Comparison of ENCODE assay signal across 1 cellular context in genomic region chr1:15799928-15800835, GRCh38.
TF ChIP-seq lines count a peak whose summit lies in the region.

No MANE protein-coding gene starts in this region.

TF ChIP-seq in HepG2, 621 proteins besides CTCF, POLR2A, EP300 and RAD21 (continued from another document and continues in another):
- peak; percentile 99 for TF ChIP-seq SP5 (CRISPR knock-in tag; IDR thresholded peaks at IDR 0.05; ENCODE audit: borderline replicate concordance, low read depth)
- TF ChIP-seq PHF8 (CRISPR knock-in tag; IDR thresholded peaks at IDR 0.05), result peak; percentile 40
- TF ChIP-seq SMARCE1 (IDR thresholded peaks at IDR 0.05; ENCODE audit: borderline replicate concordance), result peak; percentile 35; the same call in 1 of the 2 replicates
- peak; percentile 95 for TF ChIP-seq NCOR1 (IDR thresholded peaks at IDR 0.05; ENCODE audit: borderline replicate concordance, low read length)
- TF ChIP-seq, protein P1, sequence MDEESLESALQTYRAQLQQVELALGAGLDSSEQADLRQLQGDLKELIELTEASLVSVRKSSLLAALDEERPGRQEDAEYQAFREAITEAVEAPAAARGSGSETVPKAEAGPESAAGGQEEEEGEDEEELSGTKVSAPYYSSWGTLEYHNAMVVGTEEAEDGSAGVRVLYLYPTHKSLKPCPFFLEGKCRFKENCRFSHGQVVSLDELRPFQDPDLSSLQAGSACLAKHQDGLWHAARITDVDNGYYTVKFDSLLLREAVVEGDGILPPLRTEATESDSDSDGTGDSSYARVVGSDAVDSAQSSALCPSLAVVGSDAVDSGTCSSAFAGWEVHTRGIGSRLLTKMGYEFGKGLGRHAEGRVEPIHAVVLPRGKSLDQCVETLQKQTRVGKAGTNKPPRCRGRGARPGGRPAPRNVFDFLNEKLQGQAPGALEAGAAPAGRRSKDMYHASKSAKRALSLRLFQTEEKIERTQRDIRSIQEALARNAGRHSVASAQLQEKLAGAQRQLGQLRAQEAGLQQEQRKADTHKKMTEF (CRISPR knock-in tag; IDR thresholded peaks at IDR 0.05), result peak; percentile 57
- peak; percentile 33 for TF ChIP-seq TBL1XR1 (IDR thresholded peaks at IDR 0.05; ENCODE audit: borderline replicate concordance, low read length, partially characterized antibody)
- peak; percentile 68 for TF ChIP-seq ZNF543 (CRISPR knock-in tag; IDR thresholded peaks at IDR 0.05)
- TF ChIP-seq FOSL2 (CRISPR knock-in tag; IDR thresholded peaks at IDR 0.05), result peak; percentile 99
- peak; percentile 70; the same call in 1 of the 2 replicates for TF ChIP-seq NFIC (IDR thresholded peaks at IDR 0.05; ENCODE audit: low read length)
- TF ChIP-seq SNAI1 (CRISPR knock-in tag; IDR thresholded peaks at IDR 0.05; ENCODE audit: borderline replicate concordance), result 0 out of 2 replicates have a peak, but pooled peaks have one; percentile 91
- TF ChIP-seq, protein P2, sequence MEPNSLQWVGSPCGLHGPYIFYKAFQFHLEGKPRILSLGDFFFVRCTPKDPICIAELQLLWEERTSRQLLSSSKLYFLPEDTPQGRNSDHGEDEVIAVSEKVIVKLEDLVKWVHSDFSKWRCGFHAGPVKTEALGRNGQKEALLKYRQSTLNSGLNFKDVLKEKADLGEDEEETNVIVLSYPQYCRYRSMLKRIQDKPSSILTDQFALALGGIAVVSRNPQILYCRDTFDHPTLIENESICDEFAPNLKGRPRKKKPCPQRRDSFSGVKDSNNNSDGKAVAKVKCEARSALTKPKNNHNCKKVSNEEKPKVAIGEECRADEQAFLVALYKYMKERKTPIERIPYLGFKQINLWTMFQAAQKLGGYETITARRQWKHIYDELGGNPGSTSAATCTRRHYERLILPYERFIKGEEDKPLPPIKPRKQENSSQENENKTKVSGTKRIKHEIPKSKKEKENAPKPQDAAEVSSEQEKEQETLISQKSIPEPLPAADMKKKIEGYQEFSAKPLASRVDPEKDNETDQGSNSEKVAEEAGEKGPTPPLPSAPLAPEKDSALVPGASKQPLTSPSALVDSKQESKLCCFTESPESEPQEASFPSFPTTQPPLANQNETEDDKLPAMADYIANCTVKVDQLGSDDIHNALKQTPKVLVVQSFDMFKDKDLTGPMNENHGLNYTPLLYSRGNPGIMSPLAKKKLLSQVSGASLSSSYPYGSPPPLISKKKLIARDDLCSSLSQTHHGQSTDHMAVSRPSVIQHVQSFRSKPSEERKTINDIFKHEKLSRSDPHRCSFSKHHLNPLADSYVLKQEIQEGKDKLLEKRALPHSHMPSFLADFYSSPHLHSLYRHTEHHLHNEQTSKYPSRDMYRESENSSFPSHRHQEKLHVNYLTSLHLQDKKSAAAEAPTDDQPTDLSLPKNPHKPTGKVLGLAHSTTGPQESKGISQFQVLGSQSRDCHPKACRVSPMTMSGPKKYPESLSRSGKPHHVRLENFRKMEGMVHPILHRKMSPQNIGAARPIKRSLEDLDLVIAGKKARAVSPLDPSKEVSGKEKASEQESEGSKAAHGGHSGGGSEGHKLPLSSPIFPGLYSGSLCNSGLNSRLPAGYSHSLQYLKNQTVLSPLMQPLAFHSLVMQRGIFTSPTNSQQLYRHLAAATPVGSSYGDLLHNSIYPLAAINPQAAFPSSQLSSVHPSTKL (CRISPR knock-in tag; IDR thresholded peaks at IDR 0.05), result peak; percentile 93
- TF ChIP-seq PCBP1 (IDR thresholded peaks at IDR 0.05; ENCODE audit: borderline replicate concordance, low read depth, low read length), result no peak
- TF ChIP-seq ZNF496 (CRISPR knock-in tag; IDR thresholded peaks at IDR 0.05; ENCODE audit: insufficient replicate concordance), result no peak
- TF ChIP-seq POGZ (CRISPR knock-in tag; IDR thresholded peaks at IDR 0.05), result peak; percentile 84
- TF ChIP-seq ZNF441 (CRISPR knock-in tag; IDR thresholded peaks at IDR 0.05; ENCODE audit: borderline replicate concordance), result peak; percentile 41; the same call in 1 of the 2 replicates
- 0 out of 4 replicates have a peak, but pooled peaks of 1 of the 2 experiments have one; percentile 35 for TF ChIP-seq KLF16 (CRISPR knock-in tag; IDR thresholded peaks at IDR 0.05)
- TF ChIP-seq RBFOX2 (IDR thresholded peaks at IDR 0.05; ENCODE audit: low read depth, low read length), result peak; percentile 29; the same call in 1 of the 2 replicates
- peak; percentile 11; the same call in 1 of the 2 replicates for TF ChIP-seq MED13 (CRISPR knock-in tag; IDR thresholded peaks at IDR 0.05)
- no peak for TF ChIP-seq PLSCR1 (CRISPR knock-in tag; IDR thresholded peaks at IDR 0.05; ENCODE audit: borderline replicate concordance)
- no peak for TF ChIP-seq ZBTB2 (CRISPR knock-in tag; IDR thresholded peaks at IDR 0.05; ENCODE audit: low read depth)
- TF ChIP-seq PHF21A (CRISPR knock-in tag; IDR thresholded peaks at IDR 0.05), result peak; percentile 95
- TF ChIP-seq ZNF263 (CRISPR knock-in tag; IDR thresholded peaks at IDR 0.05), result peak; percentile 99
- TF ChIP-seq ZNF362 (CRISPR knock-in tag; IDR thresholded peaks at IDR 0.05; ENCODE audit: borderline replicate concordance), result peak; percentile 74; the same call in 1 of the 2 replicates
- TF ChIP-seq CREB1 (IDR thresholded peaks at IDR 0.05), result peak; percentile 58; the same call in 1 of the 2 replicates
- peak; percentile 79 for TF ChIP-seq CREB1 (CRISPR knock-in tag; IDR thresholded peaks at IDR 0.05)
- TF ChIP-seq ZNF770 (CRISPR knock-in tag; IDR thresholded peaks at IDR 0.05), result peak; percentile 92
- no peak for TF ChIP-seq MAFK (conservative IDR thresholded peaks at IDR 0.05 in 1 of 2, IDR thresholded peaks at IDR 0.05 in 1 of 2; ENCODE audit: low read length in 2 of 2)
- peak; percentile 89 for TF ChIP-seq ZNF609 (CRISPR knock-in tag; IDR thresholded peaks at IDR 0.05; ENCODE audit: borderline replicate concordance)
- 0 out of 2 replicates have a peak, but pooled peaks have one; percentile 19 for TF ChIP-seq ZNF296 (CRISPR knock-in tag; conservative IDR thresholded peaks at IDR 0.05)
- TF ChIP-seq NFKBIZ (CRISPR knock-in tag; IDR thresholded peaks at IDR 0.05), result peak; percentile 56; the same call in 1 of the 2 replicates
- TF ChIP-seq ESRRA (CRISPR knock-in tag; IDR thresholded peaks at IDR 0.05; ENCODE audit: low read depth), result peak; percentile 92
- TF ChIP-seq ZKSCAN8 (CRISPR knock-in tag; IDR thresholded peaks at IDR 0.05; ENCODE audit: borderline replicate concordance), result 0 out of 2 replicates have a peak, but pooled peaks have one; percentile 49
- TF ChIP-seq HES4 (CRISPR knock-in tag; IDR thresholded peaks at IDR 0.05; ENCODE audit: borderline replicate concordance), result peak; percentile 72; the same call in 1 of the 2 replicates
- TF ChIP-seq, protein P3, sequence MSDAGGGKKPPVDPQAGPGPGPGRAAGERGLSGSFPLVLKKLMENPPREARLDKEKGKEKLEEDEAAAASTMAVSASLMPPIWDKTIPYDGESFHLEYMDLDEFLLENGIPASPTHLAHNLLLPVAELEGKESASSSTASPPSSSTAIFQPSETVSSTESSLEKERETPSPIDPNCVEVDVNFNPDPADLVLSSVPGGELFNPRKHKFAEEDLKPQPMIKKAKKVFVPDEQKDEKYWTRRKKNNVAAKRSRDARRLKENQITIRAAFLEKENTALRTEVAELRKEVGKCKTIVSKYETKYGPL (CRISPR knock-in tag; IDR thresholded peaks at IDR 0.05), result no peak
- peak; percentile 90 for TF ChIP-seq MED1 (CRISPR knock-in tag; IDR thresholded peaks at IDR 0.05)
- peak; percentile 81 for TF ChIP-seq BHLHE40 (IDR thresholded peaks at IDR 0.05; ENCODE audit: low read length)
- peak; percentile 87 for TF ChIP-seq CBX5 (CRISPR knock-in tag; IDR thresholded peaks at IDR 0.05; ENCODE audit: borderline replicate concordance)
- TF ChIP-seq ETV5 (CRISPR knock-in tag; IDR thresholded peaks at IDR 0.05; ENCODE audit: borderline replicate concordance), result peak; percentile 76; the same call in 1 of the 2 replicates
- TF ChIP-seq GATAD1 (CRISPR knock-in tag; IDR thresholded peaks at IDR 0.05), result peak; percentile 63
- TF ChIP-seq SP1 (IDR thresholded peaks at IDR 0.05), result no peak
- 0 out of 2 replicates have a peak, but pooled peaks have one; percentile 38 for TF ChIP-seq SP1 (CRISPR knock-in tag; IDR thresholded peaks at IDR 0.05)
- TF ChIP-seq KDM1A (CRISPR knock-in tag; IDR thresholded peaks at IDR 0.05), result peak; percentile 77
- TF ChIP-seq KDM5B (CRISPR knock-in tag; IDR thresholded peaks at IDR 0.05; ENCODE audit: borderline replicate concordance), result peak; percentile 72
- peak; percentile 39; the same call in 1 of the 2 replicates for TF ChIP-seq CEBPG (CRISPR knock-in tag; IDR thresholded peaks at IDR 0.05)
- TF ChIP-seq ZNF607 (CRISPR knock-in tag; IDR thresholded peaks at IDR 0.05; ENCODE audit: borderline replicate concordance), result peak; percentile 69; the same call in 1 of the 2 replicates
